13 cellular contexts compared by ENCODE assay signal in the genomic region with DNA sequence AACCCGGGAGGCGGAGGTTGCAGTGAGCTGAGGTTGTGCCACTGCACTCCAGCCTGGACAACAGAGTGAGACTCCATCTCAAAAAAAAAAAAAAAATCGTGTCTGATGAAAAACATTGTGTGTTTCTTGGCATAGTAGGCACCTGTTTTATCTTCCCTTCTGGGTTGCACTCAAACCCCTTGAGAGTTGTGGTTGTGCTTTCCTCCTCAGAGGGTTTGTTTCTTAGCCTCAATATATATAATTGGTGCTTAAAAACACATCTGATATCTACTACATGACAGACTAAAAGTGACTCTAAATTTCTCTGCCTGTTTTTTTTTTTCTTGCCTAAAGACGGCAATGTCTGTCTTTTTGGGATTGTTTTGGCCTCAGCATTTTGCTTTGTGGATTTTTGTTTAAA. TPM values are rescaled to one million over a fixed set of nuclear protein-coding genes. Genes with fewer than 3 reads are reported as not detected.
DNase-seq lines count a peak whose midpoint lies in the region; ATAC-seq and TF ChIP-seq lines count a peak whose summit lies in the region.
"Had no signal": no experiment of that assay in that cellular context is flagged by ENCODE, and none has a peak within 500 bp of the region (broad histone marks: within the 10 kb centered on the region; RNA-seq: fewer than 3 reads in every experiment).

No MANE protein-coding gene starts in this region.

- no TSS peak for BruUV-seq in Caco-2 (replicated peaks; lab: Mats Ljungman, UMichigan)

- no peak for TF ChIP-seq EP300 in suprapubic skin (IDR thresholded peaks at IDR 0.05)

- H3K9me3 ChIP-seq in Caco-2 (no peaks in the 10 kb centered on the region), suprapubic skin (no peaks in the 10 kb centered on the region), aorta (ENCODE audit: control insufficient read depth, low read length) (no peaks in the 10 kb centered on the region)

- TF ChIP-seq POLR2A in suprapubic skin (IDR thresholded peaks at IDR 0.05) = no peak

- ATAC-seq in GM18907 (IDR thresholded peaks at IDR 0.05; ENCODE audit: unreplicated experiment) = peak; percentile 59
- ATAC-seq in GM21786 (IDR thresholded peaks at IDR 0.05; ENCODE audit: unreplicated experiment) = peak; percentile 51
- ATAC-seq in HG03442 (IDR thresholded peaks at IDR 0.05; ENCODE audit: unreplicated experiment) = peak; percentile 50
- peak; percentile 93 for ATAC-seq in naive B cell (ENCODE audit: low read depth in 2 of 2)
- ATAC-seq in aorta (ENCODE audit: low FRiP score) = no peak
- ATAC-seq: naive thymus-derived CD4-positive, alpha-beta T cell had no signal

- intact Hi-C loops in Caco-2 (cut with micrococcal nuclease; ENCODE audit: unreplicated experiment) (no loop called here), aorta (cut with DNase I) (no loop called here)

- H3K36me3 ChIP-seq in Caco-2 (ENCODE audit: control insufficient read depth, insufficient read depth, low read length) = no peaks in the 10 kb centered on the region
- H3K36me3 ChIP-seq in suprapubic skin = no peaks in the 10 kb centered on the region
- H3K36me3 ChIP-seq in aorta (ENCODE audit: control insufficient read depth in 1 of 2, insufficient read depth in 2 of 2, low read length in 1 of 2) = peaks cover 0 to 3% of the 10 kb centered on the region in 2 donors

- H3K4me3 Mint-ChIP-seq in naive B cell (peak overlapping the region; percentile 61 to 89 (median 82)), Caco-2 (ENCODE audit: unreplicated experiment) (no peak overlapping the region)
- H3K4me3 Mint-ChIP-seq: activated naive CD8-positive, alpha-beta T cell treated with anti-CD3 and anti-CD28 coated beads for 36 hours had no signal

- no peak overlapping the region for H3K4me3 ChIP-seq in Caco-2 (ENCODE audit: low read depth, low read length)
- H3K4me3 ChIP-seq in suprapubic skin = no peak overlapping the region
- no peak overlapping the region for H3K4me3 ChIP-seq in aorta (ENCODE audit: low read length in 2 of 2)

- no peaks in the 10 kb centered on the region for H3K27me3 Mint-ChIP-seq in naive B cell
- H3K27me3 Mint-ChIP-seq in Caco-2 (ENCODE audit: insufficient read depth, unreplicated experiment) = no peaks in the 10 kb centered on the region
- H3K27me3 Mint-ChIP-seq: activated naive CD8-positive, alpha-beta T cell treated with anti-CD3 and anti-CD28 coated beads for 36 hours had no signal

- H3K27me3 ChIP-seq in Caco-2 (replicated peaks; ENCODE audit: control insufficient read depth, insufficient read depth, low read length) (no peaks in the 10 kb centered on the region), suprapubic skin (no peaks in the 10 kb centered on the region), aorta (ENCODE audit: control insufficient read depth in 1 of 2, insufficient read depth in 2 of 2, low read length in 1 of 2) (no peaks in the 10 kb centered on the region)

- POLR2A ChIA-PET in Caco-2 (lab: Charles Lee) = no interaction called here

- DNase-seq in naive B cell (peak; percentile 76), superior temporal gyrus (ENCODE audit: extremely low spot score) (no peak), Caco-2 (no peak), suprapubic skin (ENCODE audit: low spot score in 2 of 2) (no peak), aorta (no peak)
- DNase-seq: activated CD4-positive, alpha-beta T cell treated with anti-CD3 and anti-CD28 coated beads for 48 hours; activated naive CD8-positive, alpha-beta T cell treated with anti-CD3 and anti-CD28 coated beads for 36 hours; naive thymus-derived CD4-positive, alpha-beta T cell; SIG-M5; stimulated activated naive CD4-positive, alpha-beta T cell had no signal

- H3K27ac Mint-ChIP-seq in naive B cell (peak overlapping the region; percentile 52 to 95 (median 92)), Caco-2 (ENCODE audit: unreplicated experiment) (no peak overlapping the region)
- H3K27ac Mint-ChIP-seq: activated naive CD8-positive, alpha-beta T cell treated with anti-CD3 and anti-CD28 coated beads for 36 hours had no signal

- WGBS in suprapubic skin = 70% methylated on average over 4 of the region's 4 CpGs
- WGBS in aorta, 2 donors = 45 to 47% methylated on average over 4 of the region's 4 CpGs

- CTCF ChIA-PET in Caco-2 (lab: Charles Lee) = no interaction called here

- peaks cover 54 to 74% (median 68%) of the 10 kb centered on the region in 3 donors for H3K4me1 Mint-ChIP-seq in naive B cell
- peaks cover 6% of the 10 kb centered on the region for H3K4me1 Mint-ChIP-seq in Caco-2 (ENCODE audit: low read depth, unreplicated experiment)

- H3K27ac ChIP-seq in suprapubic skin = no peak overlapping the region
- H3K27ac ChIP-seq in aorta (ENCODE audit: low read depth in 1 of 2, low read length in 2 of 2) = no peak overlapping the region

- H3K4me1 ChIP-seq in Caco-2 (peaks cover 13% of the 10 kb centered on the region), suprapubic skin (peaks cover 59% of the 10 kb centered on the region), aorta (ENCODE audit: control insufficient read depth in 1 of 2, insufficient read depth in 2 of 2, low read length in 2 of 2) (peaks cover 0 to 22% of the 10 kb centered on the region in 2 donors)

- TF ChIP-seq CTCF in Caco-2 (IDR thresholded peaks at IDR 0.05; ENCODE audit: insufficient read depth in 1 of 2, low read depth in 1 of 2, low read length in 1 of 2, severe bottlenecking in 1 of 2, unreplicated experiment in 1 of 2) (no peak), suprapubic skin (IDR thresholded peaks at IDR 0.05) (no peak)

- H3K36me3 Mint-ChIP-seq in naive B cell (peaks cover 15 to 26% of the 10 kb centered on the region in 2 donors), Caco-2 (ENCODE audit: insufficient read depth, unreplicated experiment) (peaks cover 22% of the 10 kb centered on the region)

- peaks cover 0 to 5% (median 1%) of the 10 kb centered on the region in 7 donors for H3K9me3 Mint-ChIP-seq in naive B cell
- no peaks in the 10 kb centered on the region for H3K9me3 Mint-ChIP-seq in Caco-2 (ENCODE audit: unreplicated experiment)
- H3K9me3 Mint-ChIP-seq: activated naive CD8-positive, alpha-beta T cell treated with anti-CD3 and anti-CD28 coated beads for 36 hours; naive thymus-derived CD4-positive, alpha-beta T cell had no signal

RNA-seq across cellular contexts. Expression of a gene that starts 7.6 kb away (rescaled TPM):
- polyA plus RNA-seq in naive B cell (ENCODE audit: low read depth in 6 of 6) (10 to 100 TPM; 14.1 to 55.0 (median 39.2) TPM), aorta (10 to 100 TPM; 16.3 to 18.4 TPM)
- total RNA-seq in Caco-2 (2022) (22.8 and 23.9 TPM in 2 replicates), suprapubic skin (10 to 100 TPM; 24.4 to 44.1 (median 39.1) TPM), aorta (10 to 100 TPM; 26.9 to 61.1 TPM)

RNA-seq across cellular contexts. Expression of a gene that starts 35.7 kb away (rescaled TPM):
- polyA plus RNA-seq in naive B cell (ENCODE audit: low read depth in 6 of 6) (1,000 to 10,000 TPM; 5,343 to 7,068 (median 5,837) TPM), aorta (1,000 to 10,000 TPM; 3,412 to 5,106 TPM)
- total RNA-seq in Caco-2 (2022) (1,611 and 1,698 TPM in 2 replicates), suprapubic skin (1,000 to 10,000 TPM; 1,650 to 2,624 (median 2,399) TPM), aorta (1,000 to 10,000 TPM; 1,314 to 1,433 TPM)

RNA-seq across cellular contexts. Expression of a gene that starts 35.9 kb away (rescaled TPM):
- polyA plus RNA-seq in naive B cell (ENCODE audit: low read depth in 6 of 6) (1 to 10 TPM; 5.2 to 7.9 (median 6.2) TPM), aorta (10 to 100 TPM; 14.8 to 17.8 TPM)
- total RNA-seq in Caco-2 (2022) (6.6 and 6.8 TPM in 2 replicates), suprapubic skin (1 to 10 TPM; 6.7 to 9.5 (median 9.0) TPM), aorta (10 to 100 TPM; 10.9 to 11.9 TPM)
